In the genomic region with DNA sequence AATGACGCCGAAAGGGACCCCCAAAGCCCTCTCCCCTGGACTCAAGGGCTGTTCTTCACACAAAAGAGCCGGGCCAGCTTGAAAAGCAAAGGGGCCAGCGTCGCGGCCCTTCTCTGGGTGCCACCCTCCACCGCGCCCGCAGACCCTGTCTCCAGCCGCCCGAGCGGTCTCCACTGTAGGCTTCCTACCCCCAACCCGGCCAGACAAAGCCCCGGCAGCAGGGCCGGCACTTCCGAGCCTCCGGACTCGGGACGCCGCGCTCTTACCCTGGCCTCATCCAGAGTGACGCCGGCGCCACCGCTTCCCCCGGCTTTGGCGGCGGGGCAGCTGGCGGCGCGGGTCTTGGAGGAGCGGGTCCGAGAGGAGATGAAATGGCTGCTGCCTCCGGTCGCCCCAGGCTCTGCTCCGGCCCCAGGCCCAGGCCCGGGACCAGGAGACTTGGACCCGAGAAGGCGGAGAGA, we compare ENCODE assay signal across 8 cellular contexts. TPM values are rescaled to one million over a fixed set of nuclear protein-coding genes. Genes with fewer than 3 reads are reported as not detected.
A peak's percentile ranks its signal among the peaks of the same experiment; 100 is the strongest.
DNase-seq lines count a peak whose midpoint lies in the region; ATAC-seq, FAIRE-seq and TF ChIP-seq lines count a peak whose summit lies in the region.

No MANE protein-coding gene starts in this region.

- CTCF ChIA-PET in A549 (lab: Yijun Ruan, JAX) = interaction anchor here (0.6 to 6.4 kb wide), 62 partner anchors 8 to 450 kb away, joined by 3 to 90 read pairs (median 7); partner anchors contain the start of genes ITSN2, SF3B6, TP53I3 and UBXN2A

- peak overlapping the region; percentile 93 for H2AFZ ChIP-seq in keratinocyte (ENCODE audit: control insufficient read depth, low read length)

- H3K9ac ChIP-seq in keratinocyte (ENCODE audit: control insufficient read depth, extremely low read depth, insufficient read depth, low read length) = peak overlapping the region; percentile 98

- intact Hi-C loops in body of pancreas (cut with DNase I) = no loop called here

- dilution Hi-C loops in keratinocyte (cut with MboI; ENCODE audit: extremely low pct_ligation_motif_present, low sequenced_read_pairs) = no loop called here

- H3K9me3 ChIP-seq in A549 = no peaks in the 10 kb centered on the region
- no peaks in the 10 kb centered on the region for H3K9me3 ChIP-seq in SJCRH30 (replicated peaks)
- no peaks in the 10 kb centered on the region for H3K9me3 ChIP-seq in body of pancreas
- H3K9me3 ChIP-seq in keratinocyte (ENCODE audit: control insufficient read depth, low read depth, low read length) = no peaks in the 10 kb centered on the region

- FAIRE-seq in A549 (lab: Jason Lieb, UNC) (no peak), keratinocyte (lab: Jason Lieb, UNC) (no peak)

- ATAC-seq in A549 = peak; percentile 66 to 70
- ATAC-seq in GM18519 (IDR thresholded peaks at IDR 0.05; ENCODE audit: low FRiP score, unreplicated experiment) = peak; percentile 7
- peak; percentile 15 for ATAC-seq in HG03039 (IDR thresholded peaks at IDR 0.05; ENCODE audit: unreplicated experiment)
- ATAC-seq in body of pancreas = peak; percentile 33

- peak overlapping the region; percentile 93 to 95 for H3K27ac ChIP-seq in A549
- peak overlapping the region; percentile 97 for H3K27ac ChIP-seq in SJCRH30
- H3K27ac ChIP-seq in body of pancreas = peak overlapping the region; percentile 96 to 98 (median 98)
- H3K27ac ChIP-seq in keratinocyte (ENCODE audit: control insufficient read depth, insufficient read depth, low read length) = peak overlapping the region; percentile 95

- H3K4me1 ChIP-seq in A549 (peaks cover 20% of the 10 kb centered on the region; the same call in 2 of the 3 replicates), SJCRH30 (no peaks in the 10 kb centered on the region), body of pancreas (peaks cover 36% of the 10 kb centered on the region), keratinocyte (ENCODE audit: control insufficient read depth, extremely low read depth, insufficient read depth, low read length) (peaks cover 13% of the 10 kb centered on the region)

- H3K9me1 ChIP-seq in keratinocyte (ENCODE audit: control insufficient read depth, extremely low read depth, insufficient read depth, low read length) = no peaks in the 10 kb centered on the region

- no peak for TF ChIP-seq EP300 in A549 (IDR thresholded peaks at IDR 0.05)

- TF ChIP-seq POLR2A in A549 (IDR thresholded peaks at IDR 0.05; ENCODE audit: low read length) (no peak), body of pancreas (IDR thresholded peaks at IDR 0.05) (no peak)

- WGBS in A549 (ENCODE audit: missing lambda C conversion rate) = 2% methylated on average over 19 of the region's 39 CpGs
- WGBS in body of pancreas, 2 donors = 0% methylated on average over 2 to 39 of the region's 39 CpGs

- no peaks in the 10 kb centered on the region for H4K20me1 ChIP-seq in keratinocyte (ENCODE audit: control insufficient read depth, extremely low read depth, insufficient read depth, low read length)

- H3K36me3 ChIP-seq in SJCRH30 (no peaks in the 10 kb centered on the region), body of pancreas (replicated peaks in 1 of 2; ENCODE audit: insufficient read depth in 1 of 2, low read depth in 2 of 2) (no peaks in the 10 kb centered on the region), keratinocyte (ENCODE audit: control insufficient read depth in 2 of 2, extremely low read depth in 1 of 2, insufficient read depth in 2 of 2, low read length in 2 of 2) (peaks cover 0 to 1% of the 10 kb centered on the region in 2 experiments)

- DNase-seq in A549 (ENCODE audit: low read depth in 1 of 2, low spot score in 1 of 2) = peak in 1 of 2 experiments; percentile 44
- peak; percentile 67 to 75 for DNase-seq in SJCRH30
- peak; percentile 36 to 52 (median 46) for DNase-seq in body of pancreas
- DNase-seq in keratinocyte (ENCODE audit: low read depth, low spot score) = no peak
- peak; percentile 16 for DNase-seq in stimulated activated CD4-positive, alpha-beta T cell treated with anti-CD3 and anti-CD28 coated beads, Interleukin-1b, Interleukin-23, amount 100 ng/mL, for 48 hours
- DNase-seq in NCI-H2081 treated with DMSO at 0.1 percent for 48 hours (lab: John Stamatoyannopoulos, UW) = no peak

- peak overlapping the region; percentile 83 for H3K4me2 ChIP-seq in A549
- H3K4me2 ChIP-seq in keratinocyte (ENCODE audit: control insufficient read depth, extremely low read depth, insufficient read depth, low read depth, low read length) = peak overlapping the region; percentile 89

- TF ChIP-seq RAD21 in A549 (conservative IDR thresholded peaks at IDR 0.05 in 1 of 2, IDR thresholded peaks at IDR 0.05 in 1 of 2) = no peak

- TF ChIP-seq CTCF in A549 (IDR thresholded peaks at IDR 0.05) (no peak), body of pancreas (IDR thresholded peaks at IDR 0.05) (no peak), keratinocyte (optimal IDR thresholded peaks at IDR 0.05 in 1 of 3, IDR thresholded peaks at IDR 0.05 in 1 of 3, conservative IDR thresholded peaks at IDR 0.05 in 1 of 3; ENCODE audit: extremely low read depth in 1 of 3, insufficient read depth in 2 of 3, low read length in 3 of 3) (no peak)

- H3K79me2 ChIP-seq in keratinocyte (ENCODE audit: control insufficient read depth, insufficient read depth, low read length) = peaks cover 59% of the 10 kb centered on the region

- peak overlapping the region; percentile 75 for H3K4me3 ChIP-seq in A549
- peak overlapping the region; percentile 95 for H3K4me3 ChIP-seq in SJCRH30
- H3K4me3 ChIP-seq in body of pancreas = peak overlapping the region; percentile 59 to 80
- H3K4me3 ChIP-seq in keratinocyte (ENCODE audit: control insufficient read depth in 2 of 3, extremely low read depth in 1 of 3, insufficient read depth in 2 of 3, low read depth in 1 of 3, low read length in 3 of 3) = peak overlapping the region; percentile 72 to 97 (median 97)

- no peaks in the 10 kb centered on the region for H3K27me3 ChIP-seq in SJCRH30
- H3K27me3 ChIP-seq in body of pancreas = no peaks in the 10 kb centered on the region
- no peaks in the 10 kb centered on the region for H3K27me3 ChIP-seq in keratinocyte (ENCODE audit: control insufficient read depth, extremely low read depth, insufficient read depth, low read length)

- POLR2A ChIA-PET in A549 (lab: Yijun Ruan, JAX) = interaction anchor here (0.8 to 4.9 kb wide), 16 partner anchors 11 to 564 kb away, joined by 3 to 99 read pairs (median 6); partner anchors contain the start of genes PFN4, SF3B6, TP53I3 and UBXN2A

TF ChIP-seq in A549, 52 proteins besides CTCF, POLR2A, EP300 and RAD21:
- TF ChIP-seq PHF8 (IDR thresholded peaks at IDR 0.05; ENCODE audit: borderline replicate concordance, low read depth) = peak; percentile 83
- TF ChIP-seq HOXB13 (CRISPR knock-in tag; IDR thresholded peaks at IDR 0.05; ENCODE audit: low read depth) = no peak

RNA-seq across cellular contexts. Expression of gene ATAD2B, which starts 0.6 kb away (rescaled TPM):
- polyA plus RNA-seq in A549 (2011; rRNA removed) = 8.7 and 13.1 TPM in 2 replicates
- 1.3 and 1.5 TPM in 2 replicates for polyA plus RNA-seq in A549 (2012; cell fraction: cytosol; rRNA removed)
- polyA plus RNA-seq in A549 (2012; cell fraction: nucleus; rRNA removed) = 3.7 and 4.2 TPM in 2 replicates
- 5.4 TPM in 3 replicates for polyA plus RNA-seq in A549 (2017; fragmentation: RNase III; extraction: RNeasy Plus Mini Kit Qiagen cat#74134 plus additional on column Dnase treatment)
- 13.2 and 13.3 TPM in 2 replicates for polyA minus RNA-seq in A549 (2011; rRNA and poly(A)+ RNA removed)
- 33.3 and 37.5 TPM in 2 replicates for total RNA-seq in SJCRH30 (2014; rRNA removed; shearing (Covaris generic))
- total RNA-seq in body of pancreas = 10 to 100 TPM; 16.8 to 20.0 TPM
- polyA plus RNA-seq in keratinocyte = 2.7 to 4.4 TPM (median 3.6 TPM) in 3 replicates
- 26.2 TPM for polyA plus RNA-seq in keratinocyte (2011; ENCODE audit: low read depth)
- polyA plus RNA-seq in keratinocyte (2011; cell fraction: cytosol; rRNA removed) = 1.1 and 2.4 TPM in 2 replicates
- 4.9 and 7.3 TPM in 2 replicates for polyA plus RNA-seq in keratinocyte (2011; cell fraction: nucleus; rRNA removed)
- polyA plus RNA-seq in keratinocyte (2012; ENCODE audit: low replicate concordance) = 2.7 and 6.5 TPM in 2 replicates
- 1.5 to 13.6 TPM (median 5.8 TPM) in 3 replicates for polyA minus RNA-seq in keratinocyte
- polyA minus RNA-seq in keratinocyte (2011; cell fraction: cytosol; rRNA and poly(A)+ RNA removed) = 3.3 TPM
- polyA minus RNA-seq in keratinocyte (2011; cell fraction: nucleus; rRNA and poly(A)+ RNA removed) = 17.6 and 35.5 TPM in 2 replicates

RNA-seq across cellular contexts. Expression of gene UBXN2A, which starts 13.9 kb away (rescaled TPM):
- 18.3 and 25.4 TPM in 2 replicates for polyA plus RNA-seq in A549 (2011; rRNA removed)
- polyA plus RNA-seq in A549 (2012; cell fraction: cytosol; rRNA removed) = 6.2 and 7.2 TPM in 2 replicates
- 1.2 and 2.2 TPM in 2 replicates for polyA plus RNA-seq in A549 (2012; cell fraction: nucleus; rRNA removed)
- 13.7 to 15.6 TPM (median 15.5 TPM) in 3 replicates for polyA plus RNA-seq in A549 (2017; fragmentation: RNase III; extraction: RNeasy Plus Mini Kit Qiagen cat#74134 plus additional on column Dnase treatment)
- polyA minus RNA-seq in A549 (2011; rRNA and poly(A)+ RNA removed) = 3.9 and 4.9 TPM in 2 replicates
- 36.4 and 39.9 TPM in 2 replicates for total RNA-seq in SJCRH30 (2014; rRNA removed; shearing (Covaris generic))
- total RNA-seq in body of pancreas = 1 to 10 TPM; 4.0 to 7.3 TPM
- polyA plus RNA-seq in keratinocyte = 5.7 to 11.7 TPM (median 10.1 TPM) in 3 replicates
- polyA plus RNA-seq in keratinocyte (2011; ENCODE audit: low read depth) = 25.4 TPM
- 8.0 and 13.9 TPM in 2 replicates for polyA plus RNA-seq in keratinocyte (2011; cell fraction: cytosol; rRNA removed)
- polyA plus RNA-seq in keratinocyte (2011; cell fraction: nucleus; rRNA removed) = 5.3 and 5.7 TPM in 2 replicates
- polyA plus RNA-seq in keratinocyte (2012; ENCODE audit: low replicate concordance) = 10.3 and 11.8 TPM in 2 replicates
- 2.0 to 4.3 TPM (median 2.5 TPM) in 3 replicates for polyA minus RNA-seq in keratinocyte
- 4.8 TPM for polyA minus RNA-seq in keratinocyte (2011; cell fraction: cytosol; rRNA and poly(A)+ RNA removed)
- 2.8 and 4.3 TPM in 2 replicates for polyA minus RNA-seq in keratinocyte (2011; cell fraction: nucleus; rRNA and poly(A)+ RNA removed)

Comparison
In these comparisons a context has a peak if more than half of its experiments do, and no peak if none do; other contexts are left out.
1. ATAC-seq: peak in every context shown above with its lines; median percentile 68 in A549; 33 in body of pancreas; 15 in HG03039; 7 in GM18519.
2. DNase-seq: peak in SJCRH30 (2 of 2), body of pancreas (4 of 4) and stimulated activated CD4-positive, alpha-beta T cell treated with anti-CD3 and anti-CD28 coated beads, Interleukin-1b, Interleukin-23, amount 100 ng/mL, for 48 hours (single experiment); none in keratinocyte (single experiment) and NCI-H2081 treated with DMSO at 0.1 percent for 48 hours (single experiment).
3. Peak in every context shown above with its lines, with median percentiles within 50 percentile points of each other: H3K27ac ChIP-seq and H3K4me3 ChIP-seq.